In the genomic region with DNA sequence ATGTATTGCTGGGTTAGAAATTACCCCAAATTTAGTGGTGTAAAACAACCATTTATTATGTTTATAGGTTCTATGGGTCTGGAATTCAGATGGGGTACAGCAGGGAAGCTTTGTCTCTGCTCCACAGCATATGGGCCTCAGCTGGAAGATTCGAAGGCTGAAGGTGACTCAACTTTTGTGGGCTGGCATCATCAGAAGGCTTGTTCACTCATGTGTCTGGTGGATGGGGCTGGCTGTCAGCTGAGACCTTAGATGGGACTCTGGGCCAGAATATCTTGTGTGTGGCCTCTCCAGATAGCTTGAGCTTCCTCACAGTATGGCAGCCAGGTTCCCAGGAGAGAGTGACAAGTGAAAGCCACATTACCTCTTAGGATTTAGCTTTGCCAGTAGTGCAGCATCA, we compare ENCODE assay signal across 22 cellular contexts. TPM values are rescaled to one million over a fixed set of nuclear protein-coding genes. Genes with fewer than 3 reads are reported as not detected.
A peak's percentile ranks its signal among the peaks of the same experiment; 100 is the strongest.
DNase-seq lines count a peak whose midpoint lies in the region; ATAC-seq and TF ChIP-seq lines count a peak whose summit lies in the region.
"Had no signal": no experiment of that assay in that cellular context is flagged by ENCODE, and none has a peak within 500 bp of the region (broad histone marks: within the 10 kb centered on the region; RNA-seq: fewer than 3 reads in every experiment).

No MANE protein-coding gene starts in this region.

- H3K27me3 ChIP-seq in HCT116 (ENCODE audit: insufficient read depth, low read length), result no peaks in the 10 kb centered on the region
- H3K27me3 ChIP-seq in mammary epithelial cell (ENCODE audit: insufficient read depth, low read length), result no peaks in the 10 kb centered on the region
- H3K27me3 ChIP-seq in osteoblast (ENCODE audit: insufficient read depth, low read length), result no peaks in the 10 kb centered on the region

- no peak overlapping the region for H3K4me3 ChIP-seq in HCT116 (replicated peaks in 1 of 2; ENCODE audit: low read depth in 1 of 2, low read length in 2 of 2)
- no peak overlapping the region for H3K4me3 ChIP-seq in mammary epithelial cell (replicated peaks in 1 of 3; ENCODE audit: insufficient read depth in 1 of 3, low read depth in 2 of 3, low read length in 3 of 3)
- no peak overlapping the region for H3K4me3 ChIP-seq in osteoblast (ENCODE audit: insufficient read depth, low read length)

- dilution Hi-C loops in mammary epithelial cell (cut with HindIII; ENCODE audit: low sequenced_read_pairs), result loop anchor here (5.0 kb wide), 1 partner anchor 73 kb away; no protein-coding TSS in a partner anchor

- no peak overlapping the region for H3K4me3 Mint-ChIP-seq in activated CD4-positive, alpha-beta T cell treated with anti-CD3 and anti-CD28 coated beads for 36 hours

- H3K9ac ChIP-seq in HCT116 (ENCODE audit: low read length) (no peak overlapping the region), mammary epithelial cell (ENCODE audit: insufficient read depth, low read length) (no peak overlapping the region)

- no peaks in the 10 kb centered on the region for H3K36me3 ChIP-seq in HCT116 (ENCODE audit: control insufficient read depth in 1 of 2, insufficient read depth in 2 of 2, low read length in 2 of 2)
- no peaks in the 10 kb centered on the region for H3K36me3 ChIP-seq in mammary epithelial cell (ENCODE audit: insufficient read depth, low read length)
- H3K36me3 ChIP-seq in osteoblast (ENCODE audit: insufficient read depth, low read length), result no peaks in the 10 kb centered on the region

- BruUV-seq in HCT116 (replicated peaks; lab: Mats Ljungman, UMichigan) (no TSS peak), mammary epithelial cell (replicated peaks; lab: Mats Ljungman, UMichigan) (no TSS peak)

- H3K4me1 ChIP-seq in HCT116 (ENCODE audit: control insufficient read depth in 1 of 2, insufficient read depth in 2 of 2, low read length in 2 of 2) (peaks cover 2 to 22% of the 10 kb centered on the region in 2 experiments; a peak in 3 of 4 replicates), mammary epithelial cell (ENCODE audit: insufficient read depth, low read length) (peaks cover 24% of the 10 kb centered on the region), osteoblast (ENCODE audit: insufficient read depth, low read length) (peaks cover 20% of the 10 kb centered on the region)

- H3K36me3 Mint-ChIP-seq in activated CD4-positive, alpha-beta T cell treated with anti-CD3 and anti-CD28 coated beads for 36 hours (ENCODE audit: low read depth), result no peaks in the 10 kb centered on the region

- H3K9me3 ChIP-seq in HCT116 (ENCODE audit: control insufficient read depth in 1 of 2, insufficient read depth in 1 of 2, low read depth in 1 of 2, low read length in 2 of 2), result no peaks in the 10 kb centered on the region
- no peaks in the 10 kb centered on the region for H3K9me3 ChIP-seq in mammary epithelial cell (replicated peaks; ENCODE audit: insufficient read depth, low read length)
- no peaks in the 10 kb centered on the region for H3K9me3 ChIP-seq in osteoblast (ENCODE audit: low read depth, low read length)

- H3K27ac Mint-ChIP-seq in activated CD4-positive, alpha-beta T cell treated with anti-CD3 and anti-CD28 coated beads for 36 hours, result no peak overlapping the region

- H3K9me2 ChIP-seq in HCT116 (ENCODE audit: insufficient read depth), result no peaks in the 10 kb centered on the region

- in situ Hi-C loops in mammary epithelial cell (cut with MboI; ENCODE audit: low sequenced_read_pairs in 2 of 2), result no loop called here

- RAD21 ChIA-PET in HCT116 (lab: Charles Lee; ENCODE audit: low non-redundant PET in 1 of 2, low total read pairs in 2 of 2, uncharacterized antibody in 2 of 2, unreplicated experiment in 2 of 2), result no interaction called here

- TF ChIP-seq POLR2A in HCT116 (IDR thresholded peaks at IDR 0.05; ENCODE audit: borderline replicate concordance, extremely low read depth, insufficient read depth, insufficient read length), result no peak

- TF ChIP-seq RAD21 in HCT116 (IDR thresholded peaks at IDR 0.05; ENCODE audit: low read depth), result no peak

- H3K4me1 Mint-ChIP-seq in activated CD4-positive, alpha-beta T cell treated with anti-CD3 and anti-CD28 coated beads for 36 hours, result no peaks in the 10 kb centered on the region
- H3K4me1 Mint-ChIP-seq: IgD-negative memory B cell had no signal

- TF ChIP-seq CTCF in HCT116 (IDR thresholded peaks at IDR 0.05 in 2 of 3, conservative IDR thresholded peaks at IDR 0.05 in 1 of 3; ENCODE audit: borderline replicate concordance in 1 of 3, insufficient read depth in 1 of 3, low read depth in 2 of 3, low read length in 2 of 3) (no peak), mammary epithelial cell (conservative IDR thresholded peaks at IDR 0.05 in 1 of 2, IDR thresholded peaks at IDR 0.05 in 1 of 2; ENCODE audit: extremely low read depth in 1 of 2, insufficient read depth in 1 of 2, low read depth in 1 of 2, low read length in 2 of 2) (no peak), osteoblast (IDR thresholded peaks at IDR 0.05; ENCODE audit: extremely low read depth, low read depth, low read length) (no peak)

- no peaks in the 10 kb centered on the region for H3K9me3 Mint-ChIP-seq in activated CD4-positive, alpha-beta T cell treated with anti-CD3 and anti-CD28 coated beads for 36 hours (ENCODE audit: low read depth)

- POLR2A ChIA-PET in HCT116 (lab: Charles Lee), result no interaction called here
- POLR2A ChIA-PET in activated CD4-positive, alpha-beta T cell treated with anti-CD3 and anti-CD28 coated beads for 36 hours (lab: Charles Lee), result interaction anchor here (0.5 kb wide), 1 partner anchor 136 kb away, joined by 5 read pairs; no protein-coding TSS in a partner anchor

- H4K20me1 ChIP-seq in HCT116 (ENCODE audit: insufficient read depth), result no peaks in the 10 kb centered on the region
- H4K20me1 ChIP-seq in mammary epithelial cell (ENCODE audit: insufficient read depth, low read length), result no peaks in the 10 kb centered on the region
- no peaks in the 10 kb centered on the region for H4K20me1 ChIP-seq in osteoblast (ENCODE audit: insufficient read depth, low read length)

- H3K79me2 ChIP-seq in HCT116 (ENCODE audit: insufficient read depth, low read length), result no peaks in the 10 kb centered on the region
- H3K79me2 ChIP-seq in mammary epithelial cell (ENCODE audit: insufficient read depth, low read length), result no peaks in the 10 kb centered on the region
- no peaks in the 10 kb centered on the region for H3K79me2 ChIP-seq in osteoblast (ENCODE audit: insufficient read depth, low read length)

- H3K4me2 ChIP-seq in HCT116 (ENCODE audit: low read length) (no peak overlapping the region), mammary epithelial cell (ENCODE audit: insufficient read depth, low read depth, low read length) (no peak overlapping the region), osteoblast (ENCODE audit: insufficient read depth, low read length) (no peak overlapping the region)

- peaks cover 4% of the 10 kb centered on the region for H3K27me3 Mint-ChIP-seq in activated CD4-positive, alpha-beta T cell treated with anti-CD3 and anti-CD28 coated beads for 36 hours

- 0% methylated on average over 1 of the region's 1 CpG for WGBS in mammary epithelial cell (ENCODE audit: low coverage, missing lambda C conversion rate)

- H2AFZ ChIP-seq in HCT116 (ENCODE audit: low read depth, low read length, poor library complexity, severe bottlenecking), result no peak overlapping the region
- no peak overlapping the region for H2AFZ ChIP-seq in mammary epithelial cell (ENCODE audit: low read depth, low read length)
- no peak overlapping the region for H2AFZ ChIP-seq in osteoblast (ENCODE audit: low read length)

- no peak for DNase-seq in HCT116 (ENCODE audit: low read depth, low spot score)
- DNase-seq in mammary epithelial cell, result peak; percentile 57
- DNase-seq in glomerular visceral epithelial cell (ENCODE audit: extremely low spot score), result peak; percentile 18
- DNase-seq in osteoblast (ENCODE audit: insufficient read length, low spot score, missing footprints), result peak; percentile 25
- no peak for DNase-seq in effector CD8-positive, alpha-beta T cell (lab: John Stamatoyannopoulos, UW)
- DNase-seq in amniotic stem cell (lab: John Stamatoyannopoulos, UW), result no peak
- DNase-seq in activated CD4-positive, alpha-beta T cell treated with anti-CD3 and anti-CD28 coated beads for 36 hours, result no peak
- DNase-seq: AML-193, DMS79, Karpas-422, NCI-H1092 treated with DMSO at 0.1 percent for 48 hours, NCI-H146, NCI-H2081, NCI-H510A, NCI-H774, OCI-M1, RPMI8226, SIG-M5 had no signal

- CTCF ChIA-PET in HCT116 (lab: Charles Lee), result interaction anchor here (1.1 kb wide), 1 partner anchor 40 kb away, joined by 3 read pairs; no protein-coding TSS in a partner anchor
- CTCF ChIA-PET in mammary epithelial cell (lab: Charles Lee; ENCODE audit: low non-redundant PET), result no interaction called here
- CTCF ChIA-PET in activated CD4-positive, alpha-beta T cell treated with anti-CD3 and anti-CD28 coated beads for 36 hours (lab: Charles Lee), result interaction anchor here (0.6 to 0.7 kb wide), 2 partner anchors 40 to 927 kb away, joined by 3 to 4 read pairs; no protein-coding TSS in a partner anchor

- no peak for ATAC-seq in HCT116
- no peak for ATAC-seq in activated CD4-positive, alpha-beta T cell treated with anti-CD3 and anti-CD28 coated beads for 36 hours
- ATAC-seq: SK-N-SH treated with all-trans-retinoic acid at 6 μM for 48 hours had no signal

- intact Hi-C loops in HCT116 (cut with micrococcal nuclease) (no loop called here), mammary epithelial cell (cut with micrococcal nuclease) (no loop called here)
- intact Hi-C loops in activated CD4-positive, alpha-beta T cell treated with anti-CD3 and anti-CD28 coated beads for 36 hours (cut with DNase I, micrococcal nuclease), result no loop called here

- no peak overlapping the region for H3K27ac ChIP-seq in HCT116 (ENCODE audit: low read depth, low read length)
- no peak overlapping the region for H3K27ac ChIP-seq in mammary epithelial cell (ENCODE audit: insufficient read depth, low read depth, low read length)
- H3K27ac ChIP-seq in osteoblast (ENCODE audit: low read depth, low read length), result no peak overlapping the region
- H3K27ac ChIP-seq: C4-2B, HL-60 had no signal

TF ChIP-seq in HCT116, 20 proteins besides CTCF, POLR2A, EP300 and RAD21:
- TF ChIP-seq YY1 (IDR thresholded peaks at IDR 0.05; ENCODE audit: extremely low read depth, insufficient replicate concordance, low read depth, low read length) (peak; percentile 27), SIN3A (IDR thresholded peaks at IDR 0.05; ENCODE audit: low read depth) (no peak)

RNA-seq across cellular contexts. Expression of a gene that starts 45.9 kb away (rescaled TPM):
- total RNA-seq in HCT116 (2021; ENCODE audit: unreplicated experiment), result 30.4 TPM
- polyA plus RNA-seq in HCT116 (2012), result 18.7 and 21.4 TPM in 2 replicates
- total RNA-seq in mammary epithelial cell, result 10 to 100 TPM; 14.1 to 33.7 TPM
- polyA plus RNA-seq in mammary epithelial cell, result 3.8 TPM
- polyA minus RNA-seq in mammary epithelial cell, result 0.83 TPM
- total RNA-seq in osteoblast, result 18.5 and 19.4 TPM in 2 replicates
- under 1 TPM; 0.40 to 0.46 TPM for total RNA-seq in activated CD4-positive, alpha-beta T cell treated with anti-CD3 and anti-CD28 coated beads for 36 hours
- polyA plus RNA-seq: IgD-negative memory B cell had no signal

Comparison
In these comparisons a context has a peak if more than half of its experiments do, and no peak if none do; other contexts are left out.
1. DNase-seq: peak in mammary epithelial cell (single experiment), glomerular visceral epithelial cell (single experiment) and osteoblast (single experiment); none in HCT116 (single experiment), effector CD8-positive, alpha-beta T cell (single experiment), amniotic stem cell (single experiment) and activated CD4-positive, alpha-beta T cell treated with anti-CD3 and anti-CD28 coated beads for 36 hours (single experiment).
2. RNA of a gene that starts 45.9 kb away (total RNA-seq): 14.1 to 33.7 TPM in mammary epithelial cell, 30.4 TPM in HCT116 (single experiment) and 18.5 to 19.4 TPM in osteoblast; 0.40 to 0.46 TPM in activated CD4-positive, alpha-beta T cell treated with anti-CD3 and anti-CD28 coated beads for 36 hours; every median in the first group is over 10 times any median in the second.